In genomic region chr3:133606342-133606741, GRCh38 we compare ENCODE assay signal across 30 cellular contexts.
"Had no signal": no experiment of that assay in that cellular context is flagged by ENCODE, and none has a peak within 500 bp of the region (broad histone marks: within the 10 kb centered on the region; RNA-seq: fewer than 3 reads in every experiment).

No MANE protein-coding gene starts in this region.

- ATAC-seq: naive thymus-derived CD4-positive, alpha-beta T cell; natural killer cell; right cardiac atrium; sciatic nerve; stimulated activated effector memory CD8-positive, alpha-beta T cell treated with anti-CD3 and anti-CD28 coated beads, Interleukin-12 subunit alpha, Interleukin-12 subunit beta, amount 100 ng/mL, for 72 hours; stimulated activated naive B cell treated with anti-CD40 and anti-IgM and Interleukin-4, amounts not matched to agents 10 μg/mL and 1 μg/mL and 100 μg/mL, for 72 hours had no signal

- H3K9me3 ChIP-seq: ovary, prostate gland, spleen, stomach, thoracic aorta, thyroid gland, tibial nerve, upper lobe of left lung, vagina had no signal

- H2AFZ ChIP-seq: neural progenitor cell, parathyroid adenoma had no signal

- H3K4me1 ChIP-seq: neural progenitor cell, prostate gland, spleen, stomach, thyroid gland, tibial nerve, upper lobe of left lung, vagina had no signal

- H3K27ac Mint-ChIP-seq: natural killer cell; neural progenitor cell; stimulated activated effector memory CD8-positive, alpha-beta T cell treated with anti-CD3 and anti-CD28 coated beads, Interleukin-12 subunit alpha, Interleukin-12 subunit beta, amount 100 ng/mL, for 72 hours; stimulated activated naive B cell treated with anti-CD40 and anti-IgM and Interleukin-4, amounts not matched to agents 10 μg/mL and 1 μg/mL and 100 μg/mL, for 72 hours; stimulated activated naive CD8-positive, alpha-beta T cell treated with anti-CD3 and anti-CD28 coated beads, Interleukin-15, Interleukin-2, amounts not matched to agents 100 ng/mL and 50 ng/mL, for 24 hours had no signal

- H3K27me3 Mint-ChIP-seq: naive thymus-derived CD4-positive, alpha-beta T cell; stimulated activated naive B cell treated with anti-CD40 and anti-IgM and Interleukin-4, amounts not matched to agents 10 μg/mL and 1 μg/mL and 100 μg/mL, for 72 hours; stimulated activated naive CD8-positive, alpha-beta T cell treated with anti-CD3 and anti-CD28 coated beads, Interleukin-15, Interleukin-2, amounts not matched to agents 100 ng/mL and 50 ng/mL, for 24 hours had no signal

- H3K4me3 ChIP-seq: neural progenitor cell, ovary, prostate gland, skin epidermis, smooth muscle cell, spleen, stomach, thoracic aorta, thyroid gland, tibial nerve, upper lobe of left lung, vagina had no signal

- H3K4me2 ChIP-seq: neural progenitor cell, smooth muscle cell had no signal

- H3K9me3 Mint-ChIP-seq: natural killer cell; nephron; neural progenitor cell; stimulated activated effector memory CD8-positive, alpha-beta T cell treated with anti-CD3 and anti-CD28 coated beads, Interleukin-12 subunit alpha, Interleukin-12 subunit beta, amount 100 ng/mL, for 72 hours; stimulated activated naive B cell treated with anti-CD40 and anti-IgM and Interleukin-4, amounts not matched to agents 10 μg/mL and 1 μg/mL and 100 μg/mL, for 72 hours; stimulated activated naive CD8-positive, alpha-beta T cell treated with anti-CD3 and anti-CD28 coated beads, Interleukin-15, Interleukin-2, amounts not matched to agents 100 ng/mL and 50 ng/mL, for 24 hours had no signal

- FAIRE-seq: urothelium cell line had no signal

- H3K36me3 ChIP-seq: ovary, prostate gland had no signal

- H3K27me3 ChIP-seq: neural progenitor cell, ovary, spleen, stomach, thyroid gland, tibial nerve, upper lobe of left lung, vagina had no signal

- H3K79me2 ChIP-seq: parathyroid adenoma had no signal

- DNase-seq: naive thymus-derived CD4-positive, alpha-beta T cell; natural killer cell; occipital lobe; ovary; retina; right cardiac atrium; spleen; stimulated activated CD4-positive, alpha-beta T cell treated with anti-CD3 and anti-CD28 coated beads, Interleukin-12 subunit alpha, Interleukin-12 subunit beta, amount 100 ng/mL, for 4 hours; stimulated activated CD4-positive, alpha-beta T cell treated with anti-CD3 and anti-CD28 coated beads, Interleukin-1b, Interleukin-23, amount 100 ng/mL, for 48 hours; stimulated activated CD4-positive, alpha-beta T cell treated with anti-CD3 and anti-CD28 coated beads, Interleukin-4, amount 100 ng/mL, for 1 hour; stimulated activated CD4-positive, alpha-beta T cell treated with anti-CD3 and anti-CD28 coated beads, Interleukin-4, amount 100 ng/mL, for 4 hours; stimulated activated naive B cell treated with anti-CD40 and anti-IgM and Interleukin-4, amounts not matched to agents 10 μg/mL and 1 μg/mL and 100 μg/mL, for 72 hours; stimulated activated naive CD4-positive, alpha-beta T cell treated with Interleukin-2 at 50 U/mL for 16 hours; stomach; thyroid gland; trophoblast cell; upper lobe of left lung had no signal

- H3K9ac ChIP-seq: neural progenitor cell, parathyroid adenoma had no signal

- H3K27ac ChIP-seq: neural progenitor cell, ovary, parathyroid adenoma, prostate gland, skin epidermis, spleen, stomach, thoracic aorta, thyroid gland, tibial nerve, upper lobe of left lung, vagina had no signal

- H3K4me3 Mint-ChIP-seq: naive thymus-derived CD4-positive, alpha-beta T cell; natural killer cell; nephron; neural progenitor cell; stimulated activated effector memory CD8-positive, alpha-beta T cell treated with anti-CD3 and anti-CD28 coated beads, Interleukin-12 subunit alpha, Interleukin-12 subunit beta, amount 100 ng/mL, for 72 hours; stimulated activated naive B cell treated with anti-CD40 and anti-IgM and Interleukin-4, amounts not matched to agents 10 μg/mL and 1 μg/mL and 100 μg/mL, for 72 hours; stimulated activated naive CD8-positive, alpha-beta T cell treated with anti-CD3 and anti-CD28 coated beads, Interleukin-15, Interleukin-2, amounts not matched to agents 100 ng/mL and 50 ng/mL, for 24 hours had no signal

- H3K4me1 Mint-ChIP-seq: natural killer cell; nephron; neural progenitor cell; stimulated activated effector memory CD8-positive, alpha-beta T cell treated with anti-CD3 and anti-CD28 coated beads, Interleukin-12 subunit alpha, Interleukin-12 subunit beta, amount 100 ng/mL, for 72 hours; stimulated activated naive B cell treated with anti-CD40 and anti-IgM and Interleukin-4, amounts not matched to agents 10 μg/mL and 1 μg/mL and 100 μg/mL, for 72 hours had no signal
